In the genomic region with DNA sequence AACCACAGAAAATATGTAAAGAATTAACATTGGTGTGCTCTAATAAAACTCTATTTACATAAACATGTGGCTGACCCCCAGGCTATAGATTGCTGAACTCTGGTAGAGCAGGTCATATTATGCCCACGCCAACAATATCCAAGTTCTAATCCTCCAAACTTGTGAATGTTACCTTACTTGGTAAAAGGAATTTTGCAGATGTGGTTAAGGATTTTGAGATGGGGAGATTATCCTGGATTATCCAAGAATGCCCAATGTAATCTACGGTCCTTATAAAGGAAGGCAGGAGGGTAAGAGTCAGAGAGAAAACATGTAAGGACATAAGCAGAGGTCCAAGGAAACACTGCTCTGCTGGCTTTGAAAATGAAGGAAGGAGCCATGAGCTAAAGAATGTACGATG, we compare ENCODE assay signal across 25 cellular contexts.
"Had no signal": no experiment of that assay in that cellular context is flagged by ENCODE, and none has a peak within 500 bp of the region (broad histone marks: within the 10 kb centered on the region; RNA-seq: fewer than 3 reads in every experiment).

No MANE protein-coding gene starts in this region.

- H3K4me3 ChIP-seq: mucosa of descending colon, testis had no signal

- H3K27ac ChIP-seq: brain microvascular endothelial cell, heart right ventricle, testis had no signal

- H3K9me3 ChIP-seq: gastroesophageal sphincter, heart right ventricle, mucosa of descending colon, prostate gland, testis had no signal

- ATAC-seq: activated CD8-positive, alpha-beta memory T cell treated with anti-CD3 and anti-CD28 coated beads, Interleukin-2, amount 10 ng/mL, durations not matched to agents 7 days and 5 days; activated T-helper 17 cell treated with anti-CD3 and anti-CD28 coated beads, Interleukin-2, amount 50 U/mL, for 72 hours; gastroesophageal sphincter; heart right ventricle; left ventricle myocardium superior; mucosa of descending colon; right cardiac atrium; stimulated activated effector memory CD8-positive, alpha-beta T cell treated with anti-CD3 and anti-CD28 coated beads, Interleukin-12 subunit alpha, Interleukin-12 subunit beta, amount 100 ng/mL, for 72 hours had no signal

- H3K4me1 ChIP-seq: prostate gland had no signal

- FAIRE-seq: colon had no signal

- H3K27me3 ChIP-seq: brain microvascular endothelial cell, dorsolateral prefrontal cortex, gastroesophageal sphincter, heart right ventricle, testis had no signal

- DNase-seq: activated CD4-positive, alpha-beta memory T cell treated with anti-CD3 and anti-CD28 coated beads, Interleukin-2, amount 10 ng/mL, durations not matched to agents 7 days and 5 days; activated CD4-positive, alpha-beta T cell treated with anti-CD3 and anti-CD28 coated beads for 48 hours; activated CD4-positive, CD25-positive, alpha-beta regulatory T cell; activated CD8-positive, alpha-beta memory T cell treated with anti-CD3 and anti-CD28 coated beads, Interleukin-2, amount 10 ng/mL, durations not matched to agents 7 days and 5 days; activated naive CD4-positive, alpha-beta T cell treated with Interleukin-2 at 50 U/mL for 16 hours; aorta; brain microvascular endothelial cell; central memory CD4-positive, alpha-beta T cell; dorsolateral prefrontal cortex; erythroblast; heart right ventricle; kidney glomerular epithelial cell; left ventricle myocardium superior; mucosa of descending colon; naive B cell; right cardiac atrium; stimulated activated CD4-positive, alpha-beta T cell treated with anti-CD3 and anti-CD28 coated beads, Interleukin-4, amount 100 ng/mL, for 24 hours; T-helper 1 cell; T-helper 9 cell; testis had no signal

- H3K36me3 ChIP-seq: brain microvascular endothelial cell, gastroesophageal sphincter, heart right ventricle, prostate gland had no signal
